19 cellular contexts compared by ENCODE assay signal in genomic region chr16:67190041-67190440, GRCh38. TPM values are rescaled to one million over a fixed set of nuclear protein-coding genes. Genes with fewer than 3 reads are reported as not detected.
DNase-seq lines count a peak whose midpoint lies in the region; ATAC-seq, FAIRE-seq and TF ChIP-seq lines count a peak whose summit lies in the region.
"Had no signal": no experiment of that assay in that cellular context is flagged by ENCODE, and none has a peak within 500 bp of the region (broad histone marks: within the 10 kb centered on the region; RNA-seq: fewer than 3 reads in every experiment).

Gene EXOC3L1, minus strand, starts transcription at chr16:67190136. Its CDS starts 460 bp downstream, at chr16:67189676.

- no peak within 1 kb of the TSS for H3K23ac ChIP-seq in H1 (ENCODE audit: insufficient read length)

- peaks cover 9% of the 10 kb centered on the region for H3K23me2 ChIP-seq in H1 (ENCODE audit: low read depth, low read length)

- no peak within 1 kb of the TSS for H4K5ac ChIP-seq in H1 (ENCODE audit: insufficient read length, low read depth, low read length)

- H3K14ac ChIP-seq in H1 (ENCODE audit: insufficient read length): no peak within 1 kb of the TSS

- no peak within 1 kb of the TSS for H4K91ac ChIP-seq in H1 (replicated peaks; ENCODE audit: insufficient read length, low read length)

- no peak for DNase-seq in DND-41
- DNase-seq in LHCN-M2 (ENCODE audit: low read depth): no peak
- DNase-seq in H1 (ENCODE audit: low read depth in 1 of 2, low spot score in 2 of 2): no peak
- no peak for DNase-seq in naive B cell
- DNase-seq in LoVo (ENCODE audit: low spot score): no peak
- no peak for DNase-seq in omental fat pad (ENCODE audit: low spot score)
- DNase-seq in SK-N-SH: no peak
- DNase-seq: activated CD4-positive, alpha-beta memory T cell treated with anti-CD3 and anti-CD28 coated beads, Interleukin-2, amount 10 ng/mL, durations not matched to agents 7 days and 5 days; immature natural killer cell; NCI-H187 had no signal

- H3K9me3 ChIP-seq in DND-41 (ENCODE audit: insufficient read depth, low read length, severe bottlenecking) (no peaks in the 10 kb centered on the region), H1 (ENCODE audit: insufficient read depth in 2 of 2, low read depth in 1 of 2, low read length in 1 of 2) (no peaks in the 10 kb centered on the region), SK-N-SH (no peaks in the 10 kb centered on the region)
- H3K9me3 ChIP-seq: gastroesophageal sphincter had no signal

- H3K79me2 ChIP-seq in DND-41 (ENCODE audit: insufficient read depth, low read length) (peaks cover 37% of the 10 kb centered on the region), H1 (ENCODE audit: control insufficient read depth in 1 of 2, insufficient read depth in 2 of 2, low read length in 2 of 2) (peaks cover 8 to 17% of the 10 kb centered on the region in 2 experiments), SK-N-SH (ENCODE audit: insufficient read depth) (peaks cover 34% of the 10 kb centered on the region)

- H2BK5ac ChIP-seq in H1 (ENCODE audit: low read depth, low read length): no peak within 1 kb of the TSS

- 0 out of 2 replicates have a peak within 1 kb of the TSS, but pooled peaks have one; percentile 12 for H2BK15ac ChIP-seq in H1 (ENCODE audit: low read length)

- H3K27me3 ChIP-seq in DND-41 (ENCODE audit: insufficient read depth, low read length, poor library complexity) (no peaks in the 10 kb centered on the region), H1 (replicated peaks in 1 of 4; ENCODE audit: control insufficient read depth in 3 of 4, extremely low read depth in 1 of 4, insufficient read depth in 3 of 4, low read length in 3 of 4) (peaks cover 2 to 21% (median 11%) of the 10 kb centered on the region in 4 experiments), SK-N-SH (ENCODE audit: insufficient read depth) (no peaks in the 10 kb centered on the region)
- H3K27me3 ChIP-seq: gastroesophageal sphincter had no signal

- H3K4me1 Mint-ChIP-seq in naive B cell: peaks cover 23 to 42% (median 35%) of the 10 kb centered on the region in 3 donors

- TF ChIP-seq CTCF in DND-41 (IDR thresholded peaks at IDR 0.05; ENCODE audit: borderline replicate concordance, extremely low read depth, low read length, poor library complexity, severe bottlenecking): no peak
- no peak for TF ChIP-seq CTCF in H1 (IDR thresholded peaks at IDR 0.05; ENCODE audit: control extremely low read depth in 1 of 3, insufficient read depth in 1 of 3, low read depth in 1 of 3, low read length in 3 of 3)
- no peak for TF ChIP-seq CTCF in omental fat pad (IDR thresholded peaks at IDR 0.05)
- TF ChIP-seq CTCF in SK-N-SH (IDR thresholded peaks at IDR 0.05): no peak

- 70% methylated on average over 6 of the region's 6 CpGs; no CpG with 5 or more reads in 1 of the 2 experiments for WGBS in H1 (ENCODE audit: extremely low coverage in 1 of 2, insufficient coverage in 1 of 2, insufficient read length in 1 of 2, insufficient replicate concordance in 2 of 2, low coverage in 1 of 2, low lambda C conversion rate in 2 of 2, missing lambda C conversion rate in 1 of 2), 2 experiments
- WGBS in SK-N-SH (ENCODE audit: low lambda C conversion rate): 69% methylated on average over 5 of the region's 6 CpGs

- H3K4me2 ChIP-seq in DND-41 (ENCODE audit: insufficient read depth, low read length) (peak within 1 kb of the TSS; percentile 96; the same call in 1 of the 2 replicates), H1 (ENCODE audit: insufficient read depth in 1 of 2, low read depth in 2 of 2, low read length in 2 of 2) (no peak within 1 kb of the TSS; a peak in 1 of 4 replicates), SK-N-SH (no peak within 1 kb of the TSS)

- no peak for ATAC-seq in DND-41 (ENCODE audit: insufficient read depth, low read depth)
- no peak for ATAC-seq in naive B cell (ENCODE audit: low read depth in 2 of 2)
- no peak for ATAC-seq in HG03354 (IDR thresholded peaks at IDR 0.05; ENCODE audit: poor library complexity, severe bottlenecking, unreplicated experiment)
- ATAC-seq in omental fat pad (ENCODE audit: low FRiP score): no peak
- ATAC-seq: gastroesophageal sphincter; stimulated activated memory B cell treated with anti-CD40 and anti-IgM and Interleukin-4, amounts not matched to agents 10 μg/mL and 1 μg/mL and 100 μg/mL, for 72 hours had no signal

- H3K4ac ChIP-seq in H1 (replicated peaks; ENCODE audit: insufficient read length, low read depth, low read length): no peak within 1 kb of the TSS

- no peak within 1 kb of the TSS for H2AK5ac ChIP-seq in H1 (ENCODE audit: low read depth, low read length)

- H3K27me3 Mint-ChIP-seq in naive B cell: peaks cover 0 to 10% (median 7%) of the 10 kb centered on the region in 3 donors

- H3K9me2 ChIP-seq in SK-N-SH: no peaks in the 10 kb centered on the region

- no peaks in the 10 kb centered on the region for H3K9me3 Mint-ChIP-seq in naive B cell
- H3K9me3 Mint-ChIP-seq: activated CD4-positive, alpha-beta memory T cell treated with anti-CD3 and anti-CD28 coated beads, Interleukin-2, amount 10 ng/mL, durations not matched to agents 7 days and 5 days; activated T-helper 2 cell treated with anti-CD3 and anti-CD28 coated beads, Interferon-gamma antibody, Interleukin-2, Interleukin-4, amounts not matched to agents 10 μg/mL and 5 μg/mL and 100 μg/mL, durations not matched to agents 14 hours and 24 hours and 36 hours; immature natural killer cell; stimulated activated memory B cell treated with anti-CD40 and anti-IgM and Interleukin-4, amounts not matched to agents 10 μg/mL and 1 μg/mL and 100 μg/mL, for 72 hours had no signal

- peak within 1 kb of the TSS; percentile 12 for H4K8ac ChIP-seq in H1 (ENCODE audit: extremely low read depth, insufficient read depth, low read length)

- H3K18ac ChIP-seq in H1 (ENCODE audit: extremely low read depth, low read length): no peak within 1 kb of the TSS

- H3K36me3 ChIP-seq in DND-41 (ENCODE audit: insufficient read depth, low read length): peaks cover 27% of the 10 kb centered on the region
- H3K36me3 ChIP-seq in H1 (ENCODE audit: control insufficient read depth in 2 of 4, insufficient read depth in 4 of 4, low read length in 3 of 4): peaks cover 2 to 14% (median 8%) of the 10 kb centered on the region in 4 experiments; a peak in 6 of 8 replicates
- peaks cover 5 to 21% of the 10 kb centered on the region in 2 experiments for H3K36me3 ChIP-seq in SK-N-SH (replicated peaks in 1 of 2; ENCODE audit: control insufficient read depth in 1 of 2, insufficient read depth in 2 of 2, low read length in 1 of 2)

- no peak for TF ChIP-seq POLR2A in H1 (IDR thresholded peaks at IDR 0.05; ENCODE audit: control extremely low read depth in 1 of 2, low read depth in 2 of 2, low read length in 2 of 2)

- peak within 1 kb of the TSS; percentile 70; the same call in 1 of the 2 replicates for H2BK12ac ChIP-seq in H1 (ENCODE audit: low read depth, low read length)

- H3K9ac ChIP-seq in DND-41 (ENCODE audit: low read depth, low read length) (no peak within 1 kb of the TSS), H1 (replicated peaks in 1 of 4; ENCODE audit: extremely low read depth in 1 of 4, low read depth in 3 of 4, low read length in 3 of 4) (no peak within 1 kb of the TSS), SK-N-SH (no peak within 1 kb of the TSS)

- TF ChIP-seq RAD21 in H1 (IDR thresholded peaks at IDR 0.05 in 1 of 2, conservative IDR thresholded peaks at IDR 0.05 in 1 of 2; ENCODE audit: low read depth in 2 of 2, low read length in 2 of 2): no peak
- TF ChIP-seq RAD21 in SK-N-SH (IDR thresholded peaks at IDR 0.05; ENCODE audit: low read length): no peak

- CTCF ChIA-PET in H1 (lab: Charles Lee; ENCODE audit: partially characterized antibody): interaction anchor here (1.2 to 9.3 kb wide), 5 partner anchors 10 to 237 kb away, joined by 3 to 151 read pairs (median 5); partner anchors contain the start of genes CES3, ELMO3 and NOL3
- CTCF ChIA-PET in SK-N-SH (lab: Yijun Ruan, JAX): interaction anchor here (1.1 to 3.5 kb wide), 5 partner anchors 8 to 213 kb away, joined by 3 to 11 read pairs (median 4); partner anchors contain the start of gene NOL3

- peak within 1 kb of the TSS in 5 of 8 donors; percentile 15 to 94 (median 59) for H3K4me3 Mint-ChIP-seq in naive B cell

- POLR2A ChIA-PET in H1 (lab: Charles Lee; ENCODE audit: partially characterized antibody) (interaction anchor here (0.7 to 1.5 kb wide), 6 partner anchors 8 to 81 kb away, joined by 3 to 4 read pairs (median 3); partner anchors contain the start of genes ELMO3 and TMEM208), SK-N-SH (lab: Yijun Ruan, JAX) (interaction anchor here (1.2 kb wide), 1 partner anchor 29 kb away, joined by 3 read pairs; no protein-coding TSS in a partner anchor)

- H3K36me3 Mint-ChIP-seq in naive B cell: no peaks in the 10 kb centered on the region
- H3K36me3 Mint-ChIP-seq: immature natural killer cell had no signal

- H3K79me1 ChIP-seq in H1 (ENCODE audit: low read depth, low read length): peaks cover 10% of the 10 kb centered on the region

- H3F3A ChIP-seq in SK-N-SH (replicated peaks; ENCODE audit: insufficient read depth): peaks cover 23% of the 10 kb centered on the region

- TF ChIP-seq EP300 in H1 (IDR thresholded peaks at IDR 0.05; ENCODE audit: borderline replicate concordance in 1 of 2, low read depth in 2 of 2, low read length in 2 of 2) (no peak), SK-N-SH (IDR thresholded peaks at IDR 0.05; ENCODE audit: borderline replicate concordance in 1 of 2, low read depth in 1 of 2, low read length in 1 of 2) (no peak)

- H3K27ac ChIP-seq in DND-41 (ENCODE audit: low read length): no peak within 1 kb of the TSS
- H3K27ac ChIP-seq in H1 (ENCODE audit: low read depth, low read length): no peak within 1 kb of the TSS
- H3K27ac ChIP-seq in SK-N-SH (ENCODE audit: low read depth in 2 of 2, low read length in 1 of 2): no peak within 1 kb of the TSS
- H3K27ac ChIP-seq: gastroesophageal sphincter had no signal

- H4K20me1 ChIP-seq in DND-41 (ENCODE audit: insufficient read depth, low read length) (peaks cover 25% of the 10 kb centered on the region), H1 (replicated peaks in 1 of 2; ENCODE audit: control insufficient read depth in 1 of 2, insufficient read depth in 2 of 2, low read length in 2 of 2) (peaks cover 4 to 22% of the 10 kb centered on the region in 2 experiments), SK-N-SH (ENCODE audit: insufficient read depth) (peaks cover 21% of the 10 kb centered on the region)

- H3K4me3 ChIP-seq in DND-41 (ENCODE audit: low read depth in 1 of 2, low read length in 2 of 2) (no peak within 1 kb of the TSS), H1 (ENCODE audit: extremely low read depth in 1 of 4, insufficient read depth in 2 of 4, low read depth in 3 of 4, low read length in 4 of 4) (no peak within 1 kb of the TSS), SK-N-SH (ENCODE audit: low read depth in 2 of 2, low read length in 1 of 2) (no peak within 1 kb of the TSS)
- H3K4me3 ChIP-seq: gastroesophageal sphincter had no signal

- no peak within 1 kb of the TSS for H3K56ac ChIP-seq in H1 (replicated peaks; ENCODE audit: insufficient read length, low read depth, low read length)

- H3K4me1 ChIP-seq in DND-41 (ENCODE audit: insufficient read depth, low read length) (peaks cover 47% of the 10 kb centered on the region), H1 (replicated peaks in 1 of 4; ENCODE audit: control insufficient read depth in 3 of 4, insufficient read depth in 4 of 4, low read length in 3 of 4) (peaks cover 0 to 14% (median 5%) of the 10 kb centered on the region in 4 experiments; a peak in 6 of 7 replicates), SK-N-SH (ENCODE audit: control insufficient read depth in 1 of 2, insufficient read depth in 2 of 2, low read depth in 1 of 2, low read length in 1 of 2) (peaks cover 25 to 29% of the 10 kb centered on the region in 2 experiments)

- H2BK20ac ChIP-seq in H1 (ENCODE audit: low read length): 0 out of 2 replicates have a peak within 1 kb of the TSS, but pooled peaks have one; percentile 61

- no peak for FAIRE-seq in H1 (lab: Jason Lieb, UNC)
- FAIRE-seq: HTR-8/SVneo had no signal

- H2BK120ac ChIP-seq in H1 (replicated peaks; ENCODE audit: low read depth, low read length): no peak within 1 kb of the TSS

- no peak within 1 kb of the TSS for H2AFZ ChIP-seq in DND-41 (ENCODE audit: low read depth, low read length)
- no peak within 1 kb of the TSS for H2AFZ ChIP-seq in H1 (ENCODE audit: low read length)
- no peak within 1 kb of the TSS for H2AFZ ChIP-seq in SK-N-SH (ENCODE audit: low read depth)

- H3K27ac Mint-ChIP-seq in naive B cell: no peak within 1 kb of the TSS

RNA-seq across cellular contexts. Expression of gene EXOC3L1, which starts in this region (rescaled TPM):
- 5.1 and 10.3 TPM in 2 replicates for total RNA-seq in LHCN-M2 (2014; rRNA removed)
- 1.2 TPM for polyA plus RNA-seq in LHCN-M2 (2012)
- total RNA-seq in H1 (2021; fragmentation: NEBNext Ultra II Directional; extraction: Animal tissue kit (Norgen Biotek cat#: 25700)): 1.3 and 1.7 TPM in 2 replicates
- 1.3 and 2.1 TPM in 2 replicates for polyA plus RNA-seq in H1 (2011; rRNA removed)
- 1.6 TPM for polyA plus RNA-seq in H1 (2011; cell fraction: cytosol; rRNA removed)
- 6.4 TPM for polyA plus RNA-seq in H1 (2011; cell fraction: nucleus; rRNA removed)
- polyA plus RNA-seq in H1 (2012, experiment 1 of 2): 0.72 to 2.2 TPM (median 1.3 TPM) in 4 replicates
- 0.81 TPM for polyA plus RNA-seq in H1 (2012, experiment 2 of 2)
- polyA plus RNA-seq in H1 (2013, experiment 1 of 2): 0.59 TPM
- 0.57 TPM for polyA plus RNA-seq in H1 (2013, experiment 2 of 2)
- polyA minus RNA-seq in H1 (2011; rRNA and poly(A)+ RNA removed): 0.44 TPM in 2 replicates
- not detected for polyA minus RNA-seq in H1 (2011; cell fraction: cytosol; rRNA and poly(A)+ RNA removed)
- 1.6 TPM for polyA minus RNA-seq in H1 (2011; cell fraction: nucleus; rRNA and poly(A)+ RNA removed)
- under 1 TPM in 3 of 6 donors, not detected in 3; 0.12 to 0.19 (median 0.15) TPM for polyA plus RNA-seq in naive B cell (ENCODE audit: low read depth in 6 of 6)
- total RNA-seq in omental fat pad: 10 to 100 TPM in 1 of 4 donors, 1 to 10 TPM in 3; 2.3 to 28.8 (median 3.4) TPM
- 0.46 and 0.83 TPM in 2 replicates for polyA plus RNA-seq in SK-N-SH (2012; rRNA removed)
- 0.22 and 0.26 TPM in 2 replicates for polyA plus RNA-seq in SK-N-SH (2012; cell fraction: cytosol; rRNA removed)
- 1.8 and 3.1 TPM in 2 replicates for polyA plus RNA-seq in SK-N-SH (2012; cell fraction: nucleus; rRNA removed)
- total RNA-seq: activated CD4-positive, alpha-beta memory T cell treated with anti-CD3 and anti-CD28 coated beads, Interleukin-2, amount 10 ng/mL, durations not matched to agents 7 days and 5 days; activated T-helper 2 cell treated with anti-CD3 and anti-CD28 coated beads, Interferon-gamma antibody, Interleukin-2, Interleukin-4, amounts not matched to agents 10 μg/mL and 5 μg/mL and 100 μg/mL, durations not matched to agents 14 hours and 24 hours and 36 hours; MCF 10A; NCI-H460; SK-MEL-5; smooth muscle cell had no signal
- polyA plus RNA-seq: immature natural killer cell had no signal
